Comparison of ENCODE assay signal across 8 cellular contexts in the genomic region with DNA sequence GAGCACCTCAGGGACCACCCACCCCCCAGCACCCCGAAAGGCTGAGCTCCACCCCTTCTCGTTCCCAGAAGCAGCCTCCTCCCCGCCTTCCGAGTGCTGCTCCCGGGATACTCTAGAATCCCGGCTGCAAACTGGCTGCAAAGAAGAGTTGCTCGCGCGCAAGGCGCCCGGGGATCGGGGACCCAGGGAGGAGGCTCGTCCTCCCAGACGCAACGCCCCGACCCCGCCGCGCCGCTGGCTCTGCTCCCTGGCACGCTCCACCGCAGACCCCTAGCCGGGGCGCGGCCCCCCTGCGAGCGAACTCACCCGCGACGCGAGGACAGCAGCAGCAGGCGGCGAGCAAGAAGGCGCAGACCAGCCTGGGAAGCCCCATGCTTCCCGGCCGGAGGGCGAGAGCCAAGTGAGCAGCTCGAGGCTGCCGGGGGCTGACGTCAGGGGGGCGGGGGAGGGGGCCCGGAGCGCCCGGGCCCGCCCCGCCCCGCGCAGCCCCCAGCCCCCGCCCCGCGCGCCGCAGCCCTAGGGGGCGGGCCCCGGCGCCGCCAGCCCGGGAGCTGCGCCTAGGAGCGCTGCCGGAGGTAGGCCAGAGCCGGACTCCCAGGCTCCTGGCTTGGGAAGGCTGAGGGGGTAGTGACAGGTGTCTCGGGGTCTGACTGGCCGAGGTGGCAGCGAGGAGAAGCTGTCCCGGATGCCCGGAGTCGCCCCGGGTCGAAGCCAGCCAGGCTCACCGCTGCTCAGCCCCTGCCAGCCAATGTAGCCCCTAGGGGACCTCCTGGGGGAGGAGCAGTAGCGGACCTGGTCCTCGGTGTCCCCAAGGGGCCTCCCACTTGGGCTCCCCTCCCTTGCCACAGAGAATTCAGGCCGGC. TPM values are rescaled to one million over a fixed set of nuclear protein-coding genes. Genes with fewer than 3 reads are reported as not detected.
A peak's percentile ranks its signal among the peaks of the same experiment; 100 is the strongest.
DNase-seq lines count a peak whose midpoint lies in the region; ATAC-seq and TF ChIP-seq lines count a peak whose summit lies in the region.

A gene with protein sequence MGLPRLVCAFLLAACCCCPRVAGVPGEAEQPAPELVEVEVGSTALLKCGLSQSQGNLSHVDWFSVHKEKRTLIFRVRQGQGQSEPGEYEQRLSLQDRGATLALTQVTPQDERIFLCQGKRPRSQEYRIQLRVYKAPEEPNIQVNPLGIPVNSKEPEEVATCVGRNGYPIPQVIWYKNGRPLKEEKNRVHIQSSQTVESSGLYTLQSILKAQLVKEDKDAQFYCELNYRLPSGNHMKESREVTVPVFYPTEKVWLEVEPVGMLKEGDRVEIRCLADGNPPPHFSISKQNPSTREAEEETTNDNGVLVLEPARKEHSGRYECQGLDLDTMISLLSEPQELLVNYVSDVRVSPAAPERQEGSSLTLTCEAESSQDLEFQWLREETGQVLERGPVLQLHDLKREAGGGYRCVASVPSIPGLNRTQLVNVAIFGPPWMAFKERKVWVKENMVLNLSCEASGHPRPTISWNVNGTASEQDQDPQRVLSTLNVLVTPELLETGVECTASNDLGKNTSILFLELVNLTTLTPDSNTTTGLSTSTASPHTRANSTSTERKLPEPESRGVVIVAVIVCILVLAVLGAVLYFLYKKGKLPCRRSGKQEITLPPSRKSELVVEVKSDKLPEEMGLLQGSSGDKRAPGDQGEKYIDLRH (minus strand): TSS at position 402 of the 863 bp plus-strand sequence. CDS start 29 bp downstream, at position 373.

- H3K27ac ChIP-seq in colonic mucosa, result peak within 1 kb of the TSS; percentile 61

- H3K9ac ChIP-seq in NT2/D1 (ENCODE audit: insufficient read length, low read depth), result peak within 1 kb of the TSS; percentile 91
- peak within 1 kb of the TSS; percentile 74 to 81 for H3K9ac ChIP-seq in colonic mucosa (ENCODE audit: low read depth in 2 of 2, low read length in 2 of 2)

- no peak for ATAC-seq in GM18861 (IDR thresholded peaks at IDR 0.05; ENCODE audit: unreplicated experiment)

- no peak for TF ChIP-seq CTCF in colonic mucosa (IDR thresholded peaks at IDR 0.05)
- no peak for TF ChIP-seq CTCF in lower leg skin (IDR thresholded peaks at IDR 0.05)
- TF ChIP-seq CTCF in subcutaneous adipose tissue (IDR thresholded peaks at IDR 0.05; ENCODE audit: low read depth), result no peak

- peak; percentile 25 for DNase-seq in NCI-H2196 (lab: John Stamatoyannopoulos, UW; ENCODE audit: unreplicated experiment)
- no peak for DNase-seq in NCI-H2196 treated with DMSO at 0.1 percent for 48 hours (lab: John Stamatoyannopoulos, UW; ENCODE audit: unreplicated experiment)
- no peak for DNase-seq in NT2/D1 (ENCODE audit: low read depth, low spot score)
- DNase-seq in colonic mucosa, result no peak
- DNase-seq in lower leg skin (ENCODE audit: low spot score in 2 of 2), result no peak
- DNase-seq in NCI-H187 (lab: John Stamatoyannopoulos, UW), result no peak

- intact Hi-C loops in colonic mucosa (cut with DNase I) (no loop called here), lower leg skin (cut with DNase I; ENCODE audit: low total_unique reads) (no loop called here)

- TF ChIP-seq POLR2A in lower leg skin (IDR thresholded peaks at IDR 0.05), result no peak

- H3K9me3 ChIP-seq in NT2/D1 (ENCODE audit: insufficient read depth, low read length) (no peaks in the 10 kb centered on the region), colonic mucosa (no peaks in the 10 kb centered on the region)

- WGBS in lower leg skin, 2 donors, result 5 to 10% methylated on average over 2 to 8 of the region's 74 CpGs

- H3K4me1 ChIP-seq in NT2/D1 (ENCODE audit: insufficient read depth, insufficient read length), result peaks cover 21% of the 10 kb centered on the region
- H3K4me1 ChIP-seq in colonic mucosa, result peaks cover 15% of the 10 kb centered on the region

- H3K27me3 ChIP-seq in NT2/D1 (ENCODE audit: insufficient read depth, insufficient read length) (peaks cover 14% of the 10 kb centered on the region), colonic mucosa (peaks cover 30% of the 10 kb centered on the region)

- H3K36me3 ChIP-seq in NT2/D1 (ENCODE audit: insufficient read depth, insufficient read length, low read length) (peaks cover 30% of the 10 kb centered on the region), colonic mucosa (no peaks in the 10 kb centered on the region)

- H3K4me3 ChIP-seq in NT2/D1 (ENCODE audit: insufficient read length, low read depth), result peak within 1 kb of the TSS; percentile 57
- H3K4me3 ChIP-seq in colonic mucosa, result peak within 1 kb of the TSS; percentile 44
- H3K4me3 ChIP-seq in lower leg skin (ENCODE audit: low read depth, poor library complexity, severe bottlenecking), result peak within 1 kb of the TSS; percentile 15

RNA-seq across cellular contexts. Expression of the gene that starts here (rescaled TPM):
- total RNA-seq in colonic mucosa, result 10 to 100 TPM in 1 of 2 donors, 1 to 10 TPM in 1; 5.4 to 36.9 TPM
- 100 to 1,000 TPM; 103 to 198 (median 183) TPM for total RNA-seq in lower leg skin
- total RNA-seq in subcutaneous adipose tissue, result 1,000 to 10,000 TPM in 2 of 4 donors, 100 to 1,000 TPM in 2; 655 to 1,853 (median 1,046) TPM
